Comparison of ENCODE assay signal across 25 cellular contexts in the genomic region with DNA sequence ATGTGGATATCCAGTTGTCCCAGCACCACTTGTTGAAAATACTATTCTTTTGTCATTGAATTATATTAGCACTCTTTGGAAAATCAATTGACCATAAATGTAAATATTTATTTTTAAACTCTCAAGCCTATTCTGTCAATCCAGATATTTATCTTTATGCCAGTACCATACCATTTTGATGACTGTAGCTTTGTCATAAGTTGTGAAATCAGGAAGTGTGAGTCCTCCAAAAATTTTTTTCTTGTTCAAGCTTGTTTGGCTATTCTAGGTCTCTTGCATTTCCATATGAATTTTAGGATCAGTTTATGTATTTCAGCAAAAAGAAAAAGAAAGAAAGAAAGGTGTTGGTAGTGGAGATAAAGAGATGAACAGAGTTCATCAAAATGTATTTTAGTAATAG. TPM values are rescaled to one million over a fixed set of nuclear protein-coding genes. Genes with fewer than 3 reads are reported as not detected.
DNase-seq lines count a peak whose midpoint lies in the region; ATAC-seq, FAIRE-seq and TF ChIP-seq lines count a peak whose summit lies in the region.
"Had no signal": no experiment of that assay in that cellular context is flagged by ENCODE, and none has a peak within 500 bp of the region (broad histone marks: within the 10 kb centered on the region; RNA-seq: fewer than 3 reads in every experiment).

No MANE protein-coding gene starts in this region.

- H4K20me1 ChIP-seq in PC-3 (ENCODE audit: low read length) = no peaks in the 10 kb centered on the region
- no peaks in the 10 kb centered on the region for H4K20me1 ChIP-seq in Karpas-422 (ENCODE audit: insufficient read depth, low read depth, low read length)
- H4K20me1 ChIP-seq: BLaER1 had no signal

- no peak overlapping the region for H3K4me3 ChIP-seq in PC-3 (ENCODE audit: low read length)
- H3K4me3 ChIP-seq in Karpas-422 (ENCODE audit: low read length) = no peak overlapping the region
- H3K4me3 ChIP-seq: BLaER1 had no signal

- intact Hi-C loops in PC-3 (cut with micrococcal nuclease) = no loop called here
- intact Hi-C loops in activated T-helper 1 cell treated with anti-CD3 and anti-CD28 coated beads, Interleukin-12 subunit alpha, Interleukin-12 subunit beta, Interleukin-2, Interleukin-4 antibody, amounts not matched to agents 30 ng/mL and 10 ng/mL and 1 ng/mL, durations not matched to agents 14 hours and 24 hours and 36 hours (cut with micrococcal nuclease) = no loop called here

- H3K4me2 ChIP-seq in PC-3 (ENCODE audit: low read length) = no peak overlapping the region
- no peak overlapping the region for H3K4me2 ChIP-seq in Karpas-422 (ENCODE audit: low read depth, low read length, poor library complexity, severe bottlenecking)
- H3K4me2 ChIP-seq: BLaER1 had no signal

- no peaks in the 10 kb centered on the region for H3F3A ChIP-seq in PC-3 (ENCODE audit: low read length, unreplicated experiment)

- DNase-seq in DMS53 treated with DMSO at 0.1 percent for 48 hours (lab: John Stamatoyannopoulos, UW; ENCODE audit: unreplicated experiment) (peak; percentile 47), PC-3 (peak; percentile 32), foreskin keratinocyte (peak in 1 of 2 donors; percentile 32), Karpas-422 (no peak), NCI-H2196 treated with DMSO at 0.1 percent for 48 hours (lab: John Stamatoyannopoulos, UW; ENCODE audit: unreplicated experiment) (no peak)
- no peak for DNase-seq in activated T-helper 1 cell treated with anti-CD3 and anti-CD28 coated beads, Interleukin-12 subunit alpha, Interleukin-12 subunit beta, Interleukin-2, Interleukin-4 antibody, amounts not matched to agents 30 ng/mL and 10 ng/mL and 1 ng/mL, durations not matched to agents 14 hours and 24 hours and 36 hours (ENCODE audit: low spot score)
- DNase-seq: CD4-positive, alpha-beta memory T cell; DMS153; DND-41; EL; GOT3; H7; HFFc6; KBM-7 had no signal

- H3K9me3 ChIP-seq in PC-3 (ENCODE audit: low read length) (no peaks in the 10 kb centered on the region), Karpas-422 (ENCODE audit: low read length) (no peaks in the 10 kb centered on the region)
- H3K9me3 ChIP-seq: BLaER1 had no signal

- H3K27ac Mint-ChIP-seq in activated T-helper 1 cell treated with anti-CD3 and anti-CD28 coated beads, Interleukin-12 subunit alpha, Interleukin-12 subunit beta, Interleukin-2, Interleukin-4 antibody, amounts not matched to agents 30 ng/mL and 10 ng/mL and 1 ng/mL, durations not matched to agents 14 hours and 24 hours and 36 hours = no peak overlapping the region
- H3K27ac Mint-ChIP-seq: CD4-positive, alpha-beta memory T cell; HFFc6; IgD-negative memory B cell had no signal

- no peaks in the 10 kb centered on the region for H3K36me3 Mint-ChIP-seq in activated T-helper 1 cell treated with anti-CD3 and anti-CD28 coated beads, Interleukin-12 subunit alpha, Interleukin-12 subunit beta, Interleukin-2, Interleukin-4 antibody, amounts not matched to agents 30 ng/mL and 10 ng/mL and 1 ng/mL, durations not matched to agents 14 hours and 24 hours and 36 hours (ENCODE audit: low read depth)
- H3K36me3 Mint-ChIP-seq: CD14-positive monocyte; CD4-positive, alpha-beta memory T cell had no signal

- CTCF ChIA-PET in PC-3 (lab: Charles Lee) = interaction anchor here (0.6 kb wide), 1 partner anchor 1250 kb away, joined by 4 read pairs; no protein-coding TSS in a partner anchor

- no TSS peak for BruUV-seq in PC-3 (replicated peaks; lab: Mats Ljungman, UMichigan)

- peaks cover 7% of the 10 kb centered on the region for H3K9me3 Mint-ChIP-seq in activated T-helper 1 cell treated with anti-CD3 and anti-CD28 coated beads, Interleukin-12 subunit alpha, Interleukin-12 subunit beta, Interleukin-2, Interleukin-4 antibody, amounts not matched to agents 30 ng/mL and 10 ng/mL and 1 ng/mL, durations not matched to agents 14 hours and 24 hours and 36 hours

- no peak for ATAC-seq in PC-3
- peak; percentile 32 for ATAC-seq in foreskin keratinocyte
- no peak for ATAC-seq in GM18907 (IDR thresholded peaks at IDR 0.05; ENCODE audit: unreplicated experiment)
- ATAC-seq: HCT116 had no signal

- H3K9ac ChIP-seq in PC-3 (ENCODE audit: low read length) (no peak overlapping the region), Karpas-422 (ENCODE audit: low read length) (no peak overlapping the region)
- H3K9ac ChIP-seq: BLaER1 had no signal

- no peaks in the 10 kb centered on the region for H3K27me3 Mint-ChIP-seq in activated T-helper 1 cell treated with anti-CD3 and anti-CD28 coated beads, Interleukin-12 subunit alpha, Interleukin-12 subunit beta, Interleukin-2, Interleukin-4 antibody, amounts not matched to agents 30 ng/mL and 10 ng/mL and 1 ng/mL, durations not matched to agents 14 hours and 24 hours and 36 hours (ENCODE audit: insufficient read depth)
- H3K27me3 Mint-ChIP-seq: IgD-negative memory B cell had no signal

- H3K4me1 ChIP-seq in PC-3 (ENCODE audit: insufficient read depth, low read length) = peaks cover 19% of the 10 kb centered on the region
- peaks cover 4% of the 10 kb centered on the region for H3K4me1 ChIP-seq in foreskin keratinocyte
- H3K4me1 ChIP-seq in Karpas-422 (ENCODE audit: low read length) = no peaks in the 10 kb centered on the region
- H3K4me1 ChIP-seq: BLaER1 had no signal

- peak; percentile 86 for FAIRE-seq in colon (lab: Jason Lieb, UNC)
- FAIRE-seq: G401.6, GM12891, HTR-8/SVneo had no signal

- H3K27me3 ChIP-seq in PC-3 (ENCODE audit: low read length) (no peaks in the 10 kb centered on the region), foreskin keratinocyte (no peaks in the 10 kb centered on the region), Karpas-422 (ENCODE audit: low read length) (no peaks in the 10 kb centered on the region)
- H3K27me3 ChIP-seq: BLaER1 had no signal

- TF ChIP-seq CTCF in PC-3 (conservative IDR thresholded peaks at IDR 0.05; ENCODE audit: low read depth, low read length) (no peak), foreskin keratinocyte (conservative IDR thresholded peaks at IDR 0.05) (no peak)

- H3K79me2 ChIP-seq in PC-3 (ENCODE audit: low read length) (no peaks in the 10 kb centered on the region), Karpas-422 (ENCODE audit: low read length) (no peaks in the 10 kb centered on the region)

- H3K36me3 ChIP-seq in PC-3 (ENCODE audit: low read depth, low read length) (no peaks in the 10 kb centered on the region), Karpas-422 (ENCODE audit: insufficient read depth, low read length) (no peaks in the 10 kb centered on the region)
- H3K36me3 ChIP-seq: BLaER1 had no signal

- H3K4me1 Mint-ChIP-seq in activated T-helper 1 cell treated with anti-CD3 and anti-CD28 coated beads, Interleukin-12 subunit alpha, Interleukin-12 subunit beta, Interleukin-2, Interleukin-4 antibody, amounts not matched to agents 30 ng/mL and 10 ng/mL and 1 ng/mL, durations not matched to agents 14 hours and 24 hours and 36 hours (ENCODE audit: low read depth) = peaks cover 2% of the 10 kb centered on the region
- H3K4me1 Mint-ChIP-seq: CD14-positive monocyte, IgD-negative memory B cell had no signal

- H2AFZ ChIP-seq in PC-3 (ENCODE audit: low read length) (no peak overlapping the region), Karpas-422 (ENCODE audit: low read length) (no peak overlapping the region)

- no peak overlapping the region for H3K4me3 Mint-ChIP-seq in activated T-helper 1 cell treated with anti-CD3 and anti-CD28 coated beads, Interleukin-12 subunit alpha, Interleukin-12 subunit beta, Interleukin-2, Interleukin-4 antibody, amounts not matched to agents 30 ng/mL and 10 ng/mL and 1 ng/mL, durations not matched to agents 14 hours and 24 hours and 36 hours
- H3K4me3 Mint-ChIP-seq: CD14-positive monocyte; CD4-positive, alpha-beta memory T cell; HFFc6; IgD-negative memory B cell had no signal

- POLR2A ChIA-PET in PC-3 (lab: Charles Lee; ENCODE audit: unreplicated experiment) = no interaction called here

- H3K9me2 ChIP-seq in PC-3 (replicated peaks; ENCODE audit: low read length) (no peaks in the 10 kb centered on the region), Karpas-422 (replicated peaks; ENCODE audit: insufficient read depth, low read length) (no peaks in the 10 kb centered on the region)

- H3K27ac ChIP-seq in PC-3 (ENCODE audit: low read length) = no peak overlapping the region
- H3K27ac ChIP-seq in foreskin keratinocyte = no peak overlapping the region
- no peak overlapping the region for H3K27ac ChIP-seq in Karpas-422 (ENCODE audit: low read length)
- H3K27ac ChIP-seq: BLaER1 had no signal

RNA-seq across cellular contexts. Expression of gene SMPX, which starts 8.2 kb away (rescaled TPM):
- not detected in 2 replicates for total RNA-seq in PC-3 (2014; rRNA removed)
- not detected in 2 replicates for total RNA-seq in foreskin keratinocyte
- not detected in 2 replicates for polyA plus RNA-seq in foreskin keratinocyte
- not detected in 2 replicates for total RNA-seq in Karpas-422 (2014; rRNA removed; shearing (Covaris generic); ENCODE audit: low replicate concordance)
- not detected in 2 replicates for total RNA-seq in activated T-helper 1 cell treated with anti-CD3 and anti-CD28 coated beads, Interleukin-12 subunit alpha, Interleukin-12 subunit beta, Interleukin-2, Interleukin-4 antibody, amounts not matched to agents 30 ng/mL and 10 ng/mL and 1 ng/mL, durations not matched to agents 14 hours and 24 hours and 36 hours
- total RNA-seq: A673; CD4-positive, alpha-beta memory T cell; HFFc6 had no signal
- polyA plus RNA-seq: AG04450; CD14-positive monocyte; CD4-positive, alpha-beta memory T cell; IgD-negative memory B cell had no signal

Comparison
In these comparisons a context has a peak if more than half of its experiments do, and no peak if none do; other contexts are left out.
1. DNase-seq: peak in DMS53 treated with DMSO at 0.1 percent for 48 hours (single experiment) and PC-3 (single experiment); none in Karpas-422 (single experiment), NCI-H2196 treated with DMSO at 0.1 percent for 48 hours (single experiment) and activated T-helper 1 cell treated with anti-CD3 and anti-CD28 coated beads, Interleukin-12 subunit alpha, Interleukin-12 subunit beta, Interleukin-2, Interleukin-4 antibody, amounts not matched to agents 30 ng/mL and 10 ng/mL and 1 ng/mL, durations not matched to agents 14 hours and 24 hours and 36 hours (single experiment).